In genomic region chr20:53891306-53891894, GRCh38 we compare ENCODE assay signal across 1 cellular context.
TF ChIP-seq lines count a peak whose summit lies in the region.

No MANE protein-coding gene starts in this region.

TF ChIP-seq in HepG2, 621 proteins besides CTCF, POLR2A, EP300 and RAD21 (continued from another document):
- TF ChIP-seq AHR (CRISPR knock-in tag; IDR thresholded peaks at IDR 0.05) (no peak), ZNF780A (CRISPR knock-in tag; IDR thresholded peaks at IDR 0.05) (peak; percentile 35; the same call in 1 of the 2 replicates), HNRNPH1 (optimal IDR thresholded peaks at IDR 0.05; ENCODE audit: low read depth, low read length) (no peak)
